ENCODE assay signal across 1 cellular context in genomic region chr3:105170423-105170822, GRCh38.
TF ChIP-seq lines count a peak whose summit lies in the region.

No MANE protein-coding gene starts in this region.

TF ChIP-seq in IMR-90, 13 proteins besides CTCF, POLR2A, EP300 and RAD21:
- TF ChIP-seq MXI1 (IDR thresholded peaks at IDR 0.05; ENCODE audit: borderline replicate concordance, low read depth, low read length) = no peak
